Comparison of ENCODE assay signal across 8 cellular contexts in the genomic region with DNA sequence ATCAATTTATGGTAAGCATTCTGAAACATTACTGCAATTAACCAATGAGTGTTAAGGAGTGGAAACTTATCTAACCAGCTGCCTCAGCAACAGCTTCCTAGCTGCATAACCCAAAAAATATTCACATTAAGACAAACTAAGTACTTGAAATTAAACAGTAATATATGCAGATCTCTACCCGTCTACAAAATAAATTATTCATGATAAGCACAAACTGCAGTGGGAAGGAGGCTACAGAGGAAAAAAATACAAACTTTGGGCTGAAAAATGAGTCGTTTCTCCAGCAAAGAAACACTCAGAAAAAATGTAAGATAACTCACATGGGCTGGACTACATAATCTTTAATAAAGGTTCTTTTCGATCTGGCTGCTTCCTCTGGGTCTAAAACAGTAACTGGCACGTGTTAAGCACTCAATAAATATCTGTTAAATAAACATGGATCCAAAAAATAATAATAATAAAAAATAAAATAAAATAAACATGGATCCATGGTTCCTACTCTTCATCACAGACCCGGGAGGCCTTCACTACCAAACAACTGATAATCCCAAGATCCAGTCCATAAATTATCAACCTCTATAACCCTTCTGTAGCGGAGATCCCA. TPM values are rescaled to one million over a fixed set of nuclear protein-coding genes. Genes with fewer than 3 reads are reported as not detected.
DNase-seq lines count a peak whose midpoint lies in the region; ATAC-seq, FAIRE-seq and TF ChIP-seq lines count a peak whose summit lies in the region.

No MANE protein-coding gene starts in this region.

- H3K4me3 ChIP-seq in left lung, result peak overlapping the region; percentile 62 to 75
- H3K4me3 ChIP-seq in thoracic aorta, result peak overlapping the region; percentile 98

- no peaks in the 10 kb centered on the region for H3K36me3 Mint-ChIP-seq in activated CD4-positive, alpha-beta T cell treated with anti-CD3 and anti-CD28 coated beads for 36 hours (ENCODE audit: low read depth)
- H3K36me3 Mint-ChIP-seq in activated naive CD8-positive, alpha-beta T cell treated with anti-CD3 and anti-CD28 coated beads for 36 hours, result no peaks in the 10 kb centered on the region

- intact Hi-C loops in activated CD4-positive, alpha-beta T cell treated with anti-CD3 and anti-CD28 coated beads for 36 hours (cut with DNase I, micrococcal nuclease), result loop anchor here (5.0 kb wide), 2 partner anchors 383 to 418 kb away; no protein-coding TSS in a partner anchor
- intact Hi-C loops in left lung (cut with DNase I), result no loop called here

- no peaks in the 10 kb centered on the region for H3K27me3 ChIP-seq in left lung
- H3K27me3 ChIP-seq in thoracic aorta (replicated peaks; ENCODE audit: insufficient read depth), result no peaks in the 10 kb centered on the region

- FAIRE-seq in GM19239 (lab: Jason Lieb, UNC), result no peak

- POLR2A ChIA-PET in activated CD4-positive, alpha-beta T cell treated with anti-CD3 and anti-CD28 coated beads for 36 hours (lab: Charles Lee), result no interaction called here

- no peaks in the 10 kb centered on the region for H3K27me3 Mint-ChIP-seq in activated CD4-positive, alpha-beta T cell treated with anti-CD3 and anti-CD28 coated beads for 36 hours
- no peaks in the 10 kb centered on the region for H3K27me3 Mint-ChIP-seq in activated naive CD8-positive, alpha-beta T cell treated with anti-CD3 and anti-CD28 coated beads for 36 hours

- TF ChIP-seq CTCF in left lung (IDR thresholded peaks at IDR 0.05) (no peak), thoracic aorta (IDR thresholded peaks at IDR 0.05) (no peak)

- H3K9me3 ChIP-seq in left lung (no peaks in the 10 kb centered on the region), thoracic aorta (no peaks in the 10 kb centered on the region)

- H3K36me3 ChIP-seq in left lung (peaks cover 0 to 5% of the 10 kb centered on the region in 2 donors), thoracic aorta (no peaks in the 10 kb centered on the region)

- DNase-seq in activated CD4-positive, alpha-beta T cell treated with anti-CD3 and anti-CD28 coated beads for 36 hours, result no peak
- DNase-seq in activated CD4-positive, alpha-beta T cell treated with anti-CD3 and anti-CD28 coated beads, Interleukin-2, amount 50 U/mL, for 1 hour, result no peak
- no peak for DNase-seq in activated naive CD8-positive, alpha-beta T cell treated with anti-CD3 and anti-CD28 coated beads for 36 hours
- DNase-seq in left lung (no peak), thoracic aorta (ENCODE audit: low spot score) (no peak), DMS53 (lab: John Stamatoyannopoulos, UW) (no peak), GM19239 (ENCODE audit: insufficient read length, low spot score) (no peak), NCI-H2029 (lab: John Stamatoyannopoulos, UW) (no peak)

- peaks cover 34% of the 10 kb centered on the region for H3K4me1 Mint-ChIP-seq in activated CD4-positive, alpha-beta T cell treated with anti-CD3 and anti-CD28 coated beads for 36 hours
- peaks cover 19% of the 10 kb centered on the region for H3K4me1 Mint-ChIP-seq in activated naive CD8-positive, alpha-beta T cell treated with anti-CD3 and anti-CD28 coated beads for 36 hours

- peak overlapping the region; percentile 96 for H3K4me3 Mint-ChIP-seq in activated CD4-positive, alpha-beta T cell treated with anti-CD3 and anti-CD28 coated beads for 36 hours
- H3K4me3 Mint-ChIP-seq in activated naive CD8-positive, alpha-beta T cell treated with anti-CD3 and anti-CD28 coated beads for 36 hours, result peak overlapping the region; percentile 98

- H3K9me3 Mint-ChIP-seq in activated CD4-positive, alpha-beta T cell treated with anti-CD3 and anti-CD28 coated beads for 36 hours (ENCODE audit: low read depth), result no peaks in the 10 kb centered on the region
- H3K9me3 Mint-ChIP-seq in activated naive CD8-positive, alpha-beta T cell treated with anti-CD3 and anti-CD28 coated beads for 36 hours, result no peaks in the 10 kb centered on the region

- H3K27ac ChIP-seq in left lung, result peak overlapping the region in 1 of 2 donors; percentile 83
- no peak overlapping the region for H3K27ac ChIP-seq in thoracic aorta

- ATAC-seq in activated CD4-positive, alpha-beta T cell treated with anti-CD3 and anti-CD28 coated beads for 36 hours, result no peak
- ATAC-seq in left lung (no peak), thoracic aorta (ENCODE audit: insufficient number of reproducible peaks, low FRiP score, low read depth) (no peak)

- peaks cover 9 to 20% of the 10 kb centered on the region in 2 donors for H3K4me1 ChIP-seq in left lung
- H3K4me1 ChIP-seq in thoracic aorta (ENCODE audit: control insufficient read depth in 1 of 2, low read depth in 2 of 2), result peaks cover 10 to 14% of the 10 kb centered on the region in 2 donors

- CTCF ChIA-PET in activated CD4-positive, alpha-beta T cell treated with anti-CD3 and anti-CD28 coated beads for 36 hours (lab: Charles Lee), result interaction anchor here (0.6 to 2.7 kb wide), 4 partner anchors 13 to 17 kb away, joined by 3 to 13 read pairs (median 4); no protein-coding TSS in a partner anchor

- peak overlapping the region; percentile 97 for H3K27ac Mint-ChIP-seq in activated CD4-positive, alpha-beta T cell treated with anti-CD3 and anti-CD28 coated beads for 36 hours
- peak overlapping the region; percentile 95 for H3K27ac Mint-ChIP-seq in activated naive CD8-positive, alpha-beta T cell treated with anti-CD3 and anti-CD28 coated beads for 36 hours

RNA-seq across cellular contexts. Expression of a gene that starts 1.2 kb away (rescaled TPM):
- total RNA-seq in activated CD4-positive, alpha-beta T cell treated with anti-CD3 and anti-CD28 coated beads for 36 hours, result 10 to 100 TPM; 38.1 to 44.3 TPM
- total RNA-seq in activated naive CD8-positive, alpha-beta T cell treated with anti-CD3 and anti-CD28 coated beads for 36 hours, result 10 to 100 TPM; 34.1 to 38.2 TPM
- total RNA-seq in left lung (10 to 100 TPM; 36.6 to 45.7 TPM), thoracic aorta (10 to 100 TPM; 31.5 to 32.0 TPM)

RNA-seq across cellular contexts. Expression of a gene that starts 31.8 kb away (rescaled TPM):
- total RNA-seq in activated CD4-positive, alpha-beta T cell treated with anti-CD3 and anti-CD28 coated beads for 36 hours, result 10 to 100 TPM; 87.6 to 96.2 TPM
- 100 to 1,000 TPM; 136 to 137 TPM for total RNA-seq in activated naive CD8-positive, alpha-beta T cell treated with anti-CD3 and anti-CD28 coated beads for 36 hours
- total RNA-seq in left lung (10 to 100 TPM; 74.2 to 80.3 TPM), thoracic aorta (10 to 100 TPM; 58.3 to 61.3 TPM)

Comparison
In these comparisons a context has a peak if more than half of its experiments do, and no peak if none do; other contexts are left out.
1. intact Hi-C loops: an anchor here in activated CD4-positive, alpha-beta T cell treated with anti-CD3 and anti-CD28 coated beads for 36 hours (5.0 kb wide); none called in left lung.